In genomic region chr14:92492261-92492660, GRCh38 we compare ENCODE assay signal across 21 cellular contexts. TPM values are rescaled to one million over a fixed set of nuclear protein-coding genes. Genes with fewer than 3 reads are reported as not detected.
DNase-seq lines count a peak whose midpoint lies in the region; ATAC-seq, FAIRE-seq and TF ChIP-seq lines count a peak whose summit lies in the region.
"Had no signal": no experiment of that assay in that cellular context is flagged by ENCODE, and none has a peak within 500 bp of the region (broad histone marks: within the 10 kb centered on the region; RNA-seq: fewer than 3 reads in every experiment).

No MANE protein-coding gene starts in this region.

- intact Hi-C loops in colonic mucosa (cut with DNase I) (no loop called here), spleen (cut with DNase I; ENCODE audit: low total_unique reads) (no loop called here)
- intact Hi-C loops in activated T-helper 1 cell treated with anti-CD3 and anti-CD28 coated beads, Interleukin-12 subunit alpha, Interleukin-12 subunit beta, Interleukin-2, Interleukin-4 antibody, amounts not matched to agents 30 ng/mL and 10 ng/mL and 1 ng/mL, durations not matched to agents 14 hours and 24 hours and 36 hours (cut with micrococcal nuclease) = no loop called here

- H3K36me3 ChIP-seq in colonic mucosa = no peaks in the 10 kb centered on the region
- peaks cover 0 to 4% (median 0%) of the 10 kb centered on the region in 6 donors for H3K36me3 ChIP-seq in spleen
- H3K36me3 ChIP-seq: ascending aorta, ovary had no signal

- peaks cover 21% of the 10 kb centered on the region for H3K27me3 Mint-ChIP-seq in activated T-helper 1 cell treated with anti-CD3 and anti-CD28 coated beads, Interleukin-12 subunit alpha, Interleukin-12 subunit beta, Interleukin-2, Interleukin-4 antibody, amounts not matched to agents 30 ng/mL and 10 ng/mL and 1 ng/mL, durations not matched to agents 14 hours and 24 hours and 36 hours (ENCODE audit: insufficient read depth)
- H3K27me3 Mint-ChIP-seq: stimulated activated naive CD8-positive, alpha-beta T cell treated with anti-CD3 and anti-CD28 coated beads, Interleukin-15, amount 100 ng/mL, for 72 hours had no signal

- peak; percentile 4 for FAIRE-seq in HTR-8/SVneo (lab: Jason Lieb, UNC)

- no peaks in the 10 kb centered on the region for H3K9me3 ChIP-seq in colonic mucosa
- no peaks in the 10 kb centered on the region for H3K9me3 ChIP-seq in spleen
- H3K9me3 ChIP-seq: ascending aorta, Caco-2, ovary had no signal

- 38 to 70% (median 55%) methylated on average over 10 of the region's 10 CpGs for WGBS in spleen, 5 donors

- H3K4me1 Mint-ChIP-seq in activated T-helper 1 cell treated with anti-CD3 and anti-CD28 coated beads, Interleukin-12 subunit alpha, Interleukin-12 subunit beta, Interleukin-2, Interleukin-4 antibody, amounts not matched to agents 30 ng/mL and 10 ng/mL and 1 ng/mL, durations not matched to agents 14 hours and 24 hours and 36 hours (ENCODE audit: low read depth) = no peaks in the 10 kb centered on the region
- H3K4me1 Mint-ChIP-seq: endodermal cell had no signal

- H3K4me1 ChIP-seq in colonic mucosa = no peaks in the 10 kb centered on the region
- H3K4me1 ChIP-seq in spleen = peaks cover 7 to 96% (median 54%) of the 10 kb centered on the region in 6 donors
- H3K4me1 ChIP-seq: ascending aorta, Caco-2 had no signal

- H3K9me3 Mint-ChIP-seq in activated T-helper 1 cell treated with anti-CD3 and anti-CD28 coated beads, Interleukin-12 subunit alpha, Interleukin-12 subunit beta, Interleukin-2, Interleukin-4 antibody, amounts not matched to agents 30 ng/mL and 10 ng/mL and 1 ng/mL, durations not matched to agents 14 hours and 24 hours and 36 hours = no peaks in the 10 kb centered on the region
- H3K9me3 Mint-ChIP-seq: endodermal cell; stimulated activated naive CD8-positive, alpha-beta T cell treated with anti-CD3 and anti-CD28 coated beads, Interleukin-15, amount 100 ng/mL, for 72 hours had no signal

- H3K27ac ChIP-seq in colonic mucosa (no peak overlapping the region), spleen (peak overlapping the region in 6 of 8 donors; percentile 23 to 86 (median 75))
- H3K27ac ChIP-seq: KMS-11, ovary had no signal

- no peak for ATAC-seq in HG03139 (IDR thresholded peaks at IDR 0.05; ENCODE audit: unreplicated experiment)
- ATAC-seq in HG03175 (IDR thresholded peaks at IDR 0.05; ENCODE audit: unreplicated experiment) = no peak
- ATAC-seq: HCT116; stimulated activated naive CD8-positive, alpha-beta T cell treated with anti-CD3 and anti-CD28 coated beads, Interleukin-15, amount 100 ng/mL, for 72 hours had no signal

- no peak for TF ChIP-seq CTCF in colonic mucosa (IDR thresholded peaks at IDR 0.05)
- peak in 7 of 11 experiments; percentile 13 to 64 (median 37) for TF ChIP-seq CTCF in spleen (IDR thresholded peaks at IDR 0.05 in 8 of 11, conservative IDR thresholded peaks at IDR 0.05 in 3 of 11)

- H3K4me3 Mint-ChIP-seq in activated T-helper 1 cell treated with anti-CD3 and anti-CD28 coated beads, Interleukin-12 subunit alpha, Interleukin-12 subunit beta, Interleukin-2, Interleukin-4 antibody, amounts not matched to agents 30 ng/mL and 10 ng/mL and 1 ng/mL, durations not matched to agents 14 hours and 24 hours and 36 hours = no peak overlapping the region
- H3K4me3 Mint-ChIP-seq: endodermal cell; stimulated activated naive CD8-positive, alpha-beta T cell treated with anti-CD3 and anti-CD28 coated beads, Interleukin-15, amount 100 ng/mL, for 72 hours had no signal

- no peak for TF ChIP-seq POLR2A in spleen (IDR thresholded peaks at IDR 0.05)

- H3K36me3 Mint-ChIP-seq in activated T-helper 1 cell treated with anti-CD3 and anti-CD28 coated beads, Interleukin-12 subunit alpha, Interleukin-12 subunit beta, Interleukin-2, Interleukin-4 antibody, amounts not matched to agents 30 ng/mL and 10 ng/mL and 1 ng/mL, durations not matched to agents 14 hours and 24 hours and 36 hours (ENCODE audit: low read depth) = no peaks in the 10 kb centered on the region

- H3K4me3 ChIP-seq in colonic mucosa = no peak overlapping the region
- no peak overlapping the region for H3K4me3 ChIP-seq in spleen
- H3K4me3 ChIP-seq: ascending aorta, ovary had no signal

- H3K27ac Mint-ChIP-seq in activated T-helper 1 cell treated with anti-CD3 and anti-CD28 coated beads, Interleukin-12 subunit alpha, Interleukin-12 subunit beta, Interleukin-2, Interleukin-4 antibody, amounts not matched to agents 30 ng/mL and 10 ng/mL and 1 ng/mL, durations not matched to agents 14 hours and 24 hours and 36 hours = no peak overlapping the region
- H3K27ac Mint-ChIP-seq: endodermal cell; stimulated activated naive CD8-positive, alpha-beta T cell treated with anti-CD3 and anti-CD28 coated beads, Interleukin-15, amount 100 ng/mL, for 72 hours had no signal

- no peak overlapping the region for H3K9ac ChIP-seq in colonic mucosa (ENCODE audit: low read depth in 2 of 2, low read length in 2 of 2)
- H3K9ac ChIP-seq: KMS-11 had no signal

- no peaks in the 10 kb centered on the region for H3K27me3 ChIP-seq in colonic mucosa
- no peaks in the 10 kb centered on the region for H3K27me3 ChIP-seq in spleen (replicated peaks in 1 of 7)
- H3K27me3 ChIP-seq: ascending aorta, ovary had no signal

- no peak for DNase-seq in HTR-8/SVneo (ENCODE audit: insufficient read length, low spot score)
- peak; percentile 18 for DNase-seq in colonic mucosa
- peak; percentile 29 for DNase-seq in islet precursor cell
- DNase-seq in spleen = peak; percentile 56
- DNase-seq in activated T-helper 1 cell treated with anti-CD3 and anti-CD28 coated beads, Interleukin-12 subunit alpha, Interleukin-12 subunit beta, Interleukin-2, Interleukin-4 antibody, amounts not matched to agents 30 ng/mL and 10 ng/mL and 1 ng/mL, durations not matched to agents 14 hours and 24 hours and 36 hours (ENCODE audit: low spot score) = no peak
- DNase-seq in OCI-M1 (lab: John Stamatoyannopoulos, UW) = no peak
- DNase-seq: activated CD4-positive, alpha-beta T cell treated with anti-CD3 and anti-CD28 coated beads, Interleukin-2, amount 50 U/mL, for 1 hour; activated naive CD4-positive, alpha-beta T cell treated with Interleukin-2 at 50 U/mL for 16 hours; activated T-cell treated with anti-CD3 and anti-CD28 coated beads for 4 hours; Caco-2; endodermal cell; NCI-H1105 treated with DMSO at 0.1 percent for 48 hours; NCI-H526; ovary; stimulated activated CD4-positive, alpha-beta T cell treated with anti-CD3 and anti-CD28 coated beads, Interleukin-2, amount 100 ng/mL, for 24 hours; stimulated activated naive CD8-positive, alpha-beta T cell treated with anti-CD3 and anti-CD28 coated beads, Interleukin-15, amount 100 ng/mL, for 72 hours had no signal

RNA-seq across cellular contexts. Expression of gene RIN3, which starts 21.3 kb away (rescaled TPM):
- 10 to 100 TPM; 18.4 to 23.2 TPM for total RNA-seq in colonic mucosa
- 100 to 1,000 TPM in 2 of 7 donors, 10 to 100 TPM in 5; 65.4 to 117 (median 95.4) TPM for total RNA-seq in spleen
- polyA plus RNA-seq in spleen = 10 to 100 TPM; 17.2 to 28.8 (median 22.9) TPM
- total RNA-seq in activated T-helper 1 cell treated with anti-CD3 and anti-CD28 coated beads, Interleukin-12 subunit alpha, Interleukin-12 subunit beta, Interleukin-2, Interleukin-4 antibody, amounts not matched to agents 30 ng/mL and 10 ng/mL and 1 ng/mL, durations not matched to agents 14 hours and 24 hours and 36 hours = 34.7 and 35.3 TPM in 2 replicates

Comparison
In these comparisons a context has a peak if more than half of its experiments do, and no peak if none do; other contexts are left out.
1. DNase-seq: peak in colonic mucosa (single experiment), islet precursor cell (single experiment) and spleen (single experiment); none in HTR-8/SVneo (single experiment), activated T-helper 1 cell treated with anti-CD3 and anti-CD28 coated beads, Interleukin-12 subunit alpha, Interleukin-12 subunit beta, Interleukin-2, Interleukin-4 antibody, amounts not matched to agents 30 ng/mL and 10 ng/mL and 1 ng/mL, durations not matched to agents 14 hours and 24 hours and 36 hours (single experiment) and OCI-M1 (single experiment).